Comparison of ENCODE assay signal across 23 cellular contexts in the genomic region with DNA sequence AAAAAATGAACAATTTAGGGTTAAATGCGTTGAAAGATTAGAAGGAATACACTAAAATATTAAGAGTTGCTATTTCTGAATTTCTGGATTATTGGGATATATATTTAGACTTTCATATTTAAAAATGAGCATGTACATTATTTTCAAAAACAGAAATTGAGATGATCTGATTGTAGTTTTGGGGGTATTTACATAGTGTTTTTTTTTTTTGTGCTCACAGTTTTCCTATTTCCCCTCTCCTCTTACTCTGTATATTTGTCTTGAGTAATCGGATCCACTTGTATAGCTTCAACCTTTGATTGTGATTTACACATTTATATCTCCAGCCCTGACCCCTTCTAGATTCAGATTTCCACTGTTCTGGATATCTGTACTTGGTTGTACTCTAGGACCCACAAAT. TPM values are rescaled to one million over a fixed set of nuclear protein-coding genes. Genes with fewer than 3 reads are reported as not detected.
DNase-seq lines count a peak whose midpoint lies in the region; ATAC-seq lines count a peak whose summit lies in the region.
"Had no signal": no experiment of that assay in that cellular context is flagged by ENCODE, and none has a peak within 500 bp of the region (broad histone marks: within the 10 kb centered on the region; RNA-seq: fewer than 3 reads in every experiment).

No MANE protein-coding gene starts in this region.

- CTCF ChIA-PET in CD8-positive, alpha-beta memory T cell (lab: Charles Lee) = interaction anchor here (1.8 kb wide), 1 partner anchor 49 kb away, joined by 4 read pairs; no protein-coding TSS in a partner anchor
- CTCF ChIA-PET in naive thymus-derived CD4-positive, alpha-beta T cell (lab: Charles Lee) = interaction anchor here (0.5 to 1.7 kb wide), 4 partner anchors 12 to 1079 kb away, joined by 3 to 7 read pairs (median 3); no protein-coding TSS in a partner anchor

- H3K4me3 ChIP-seq in CD8-positive, alpha-beta memory T cell (ENCODE audit: low read length) = no peak overlapping the region
- no peak overlapping the region for H3K4me3 ChIP-seq in naive thymus-derived CD4-positive, alpha-beta T cell (ENCODE audit: low read length)
- H3K4me3 ChIP-seq: BLaER1 had no signal

- POLR2A ChIA-PET in CD8-positive, alpha-beta memory T cell (lab: Charles Lee) = no interaction called here
- POLR2A ChIA-PET in naive thymus-derived CD4-positive, alpha-beta T cell (lab: Charles Lee) = interaction anchor here (0.5 to 0.6 kb wide), 2 partner anchors 15 to 603 kb away, joined by 3 read pairs; no protein-coding TSS in a partner anchor

- peak overlapping the region; percentile 0 for H3K4me3 Mint-ChIP-seq in activated T-cell treated with anti-CD3 and anti-CD28 coated beads, Interleukin-2, amount 50 U/mL, for 24 hours
- peak overlapping the region in 5 of 7 donors; percentile 2 to 37 (median 6) for H3K4me3 Mint-ChIP-seq in CD8-positive, alpha-beta memory T cell
- H3K4me3 Mint-ChIP-seq in activated T-helper 17 cell treated with anti-CD3 and anti-CD28 coated beads, Interleukin-2, amount 50 U/mL, for 72 hours = no peak overlapping the region
- H3K4me3 Mint-ChIP-seq in naive thymus-derived CD4-positive, alpha-beta T cell = peak overlapping the region in 5 of 10 donors; percentile 8 to 65 (median 56)
- H3K4me3 Mint-ChIP-seq: activated naive CD8-positive, alpha-beta T cell treated with anti-CD3 and anti-CD28 coated beads, Interleukin-2, amount 10 ng/mL, durations not matched to agents 7 days and 5 days; memory B cell had no signal

- intact Hi-C loops in naive thymus-derived CD4-positive, alpha-beta T cell (cut with micrococcal nuclease) = loop anchor here (10.0 kb wide), 2 partner anchors 348 to 518 kb away; no protein-coding TSS in a partner anchor

- H3K9me3 Mint-ChIP-seq in activated T-cell treated with anti-CD3 and anti-CD28 coated beads, Interleukin-2, amount 50 U/mL, for 24 hours = no peaks in the 10 kb centered on the region
- no peaks in the 10 kb centered on the region for H3K9me3 Mint-ChIP-seq in CD8-positive, alpha-beta memory T cell
- no peaks in the 10 kb centered on the region for H3K9me3 Mint-ChIP-seq in activated T-helper 17 cell treated with anti-CD3 and anti-CD28 coated beads, Interleukin-2, amount 50 U/mL, for 72 hours
- peaks cover 0 to 1% (median 0%) of the 10 kb centered on the region in 11 donors for H3K9me3 Mint-ChIP-seq in naive thymus-derived CD4-positive, alpha-beta T cell
- H3K9me3 Mint-ChIP-seq: activated naive CD8-positive, alpha-beta T cell treated with anti-CD3 and anti-CD28 coated beads, Interleukin-2, amount 10 ng/mL, durations not matched to agents 7 days and 5 days; memory B cell had no signal

- H3K4me1 Mint-ChIP-seq in activated T-cell treated with anti-CD3 and anti-CD28 coated beads, Interleukin-2, amount 50 U/mL, for 24 hours (ENCODE audit: low read depth) = peaks cover 46% of the 10 kb centered on the region
- peaks cover 35 to 39% (median 38%) of the 10 kb centered on the region in 3 donors for H3K4me1 Mint-ChIP-seq in CD8-positive, alpha-beta memory T cell
- peaks cover 34% of the 10 kb centered on the region for H3K4me1 Mint-ChIP-seq in activated T-helper 17 cell treated with anti-CD3 and anti-CD28 coated beads, Interleukin-2, amount 50 U/mL, for 72 hours
- peaks cover 36 to 62% (median 39%) of the 10 kb centered on the region in 7 donors for H3K4me1 Mint-ChIP-seq in naive thymus-derived CD4-positive, alpha-beta T cell

- H3K36me3 ChIP-seq in CD8-positive, alpha-beta memory T cell (ENCODE audit: insufficient read depth, low read length) = no peaks in the 10 kb centered on the region
- H3K36me3 ChIP-seq in naive thymus-derived CD4-positive, alpha-beta T cell (ENCODE audit: control insufficient read depth in 2 of 3, insufficient read depth in 3 of 3, low read length in 3 of 3) = peaks cover 0 to 4% (median 0%) of the 10 kb centered on the region in 3 experiments

- H3K36me3 Mint-ChIP-seq in activated T-cell treated with anti-CD3 and anti-CD28 coated beads, Interleukin-2, amount 50 U/mL, for 24 hours (ENCODE audit: low read depth) = peaks cover 4% of the 10 kb centered on the region
- peaks cover 0 to 2% (median 0%) of the 10 kb centered on the region in 3 donors for H3K36me3 Mint-ChIP-seq in CD8-positive, alpha-beta memory T cell
- H3K36me3 Mint-ChIP-seq in activated T-helper 17 cell treated with anti-CD3 and anti-CD28 coated beads, Interleukin-2, amount 50 U/mL, for 72 hours (ENCODE audit: low read depth) = peaks cover 7% of the 10 kb centered on the region
- H3K36me3 Mint-ChIP-seq in naive thymus-derived CD4-positive, alpha-beta T cell = no peaks in the 10 kb centered on the region

- no peak for ATAC-seq in activated T-helper 17 cell treated with anti-CD3 and anti-CD28 coated beads, Interleukin-2, amount 50 U/mL, for 72 hours (replicated peaks)
- ATAC-seq in naive thymus-derived CD4-positive, alpha-beta T cell = no peak
- ATAC-seq: HCT116 had no signal

- H3K9me3 ChIP-seq in CD8-positive, alpha-beta memory T cell (ENCODE audit: low read length) = no peaks in the 10 kb centered on the region
- H3K9me3 ChIP-seq in naive thymus-derived CD4-positive, alpha-beta T cell (ENCODE audit: control insufficient read depth in 2 of 3, low read length in 3 of 3) = no peaks in the 10 kb centered on the region

- no peaks in the 10 kb centered on the region for H3K27me3 Mint-ChIP-seq in activated T-cell treated with anti-CD3 and anti-CD28 coated beads, Interleukin-2, amount 50 U/mL, for 24 hours
- H3K27me3 Mint-ChIP-seq in CD8-positive, alpha-beta memory T cell = no peaks in the 10 kb centered on the region
- no peaks in the 10 kb centered on the region for H3K27me3 Mint-ChIP-seq in activated T-helper 17 cell treated with anti-CD3 and anti-CD28 coated beads, Interleukin-2, amount 50 U/mL, for 72 hours
- H3K27me3 Mint-ChIP-seq in naive thymus-derived CD4-positive, alpha-beta T cell = no peaks in the 10 kb centered on the region
- H3K27me3 Mint-ChIP-seq: activated naive CD8-positive, alpha-beta T cell treated with anti-CD3 and anti-CD28 coated beads, Interleukin-2, amount 10 ng/mL, durations not matched to agents 7 days and 5 days; memory B cell had no signal

- no peaks in the 10 kb centered on the region for H3K27me3 ChIP-seq in CD8-positive, alpha-beta memory T cell (ENCODE audit: insufficient read depth, low read length, poor library complexity, severe bottlenecking)
- H3K27me3 ChIP-seq in naive thymus-derived CD4-positive, alpha-beta T cell (ENCODE audit: control insufficient read depth in 2 of 2, insufficient read depth in 2 of 2, low read length in 2 of 2) = no peaks in the 10 kb centered on the region
- H3K27me3 ChIP-seq: BLaER1 had no signal

- peaks cover 80% of the 10 kb centered on the region for H3K4me1 ChIP-seq in CD8-positive, alpha-beta memory T cell (ENCODE audit: insufficient read depth, low read length)
- peaks cover 44 to 63% of the 10 kb centered on the region in 2 donors for H3K4me1 ChIP-seq in naive thymus-derived CD4-positive, alpha-beta T cell (ENCODE audit: control insufficient read depth in 2 of 2, insufficient read depth in 2 of 2, low read length in 2 of 2)

- peak overlapping the region; percentile 50 for H3K27ac Mint-ChIP-seq in activated T-cell treated with anti-CD3 and anti-CD28 coated beads, Interleukin-2, amount 50 U/mL, for 24 hours
- H3K27ac Mint-ChIP-seq in CD8-positive, alpha-beta memory T cell = peak overlapping the region in 6 of 8 donors; percentile 9 to 85 (median 66)
- peak overlapping the region; percentile 1 for H3K27ac Mint-ChIP-seq in activated T-helper 17 cell treated with anti-CD3 and anti-CD28 coated beads, Interleukin-2, amount 50 U/mL, for 72 hours
- peak overlapping the region in 5 of 9 donors; percentile 13 to 46 (median 44) for H3K27ac Mint-ChIP-seq in naive thymus-derived CD4-positive, alpha-beta T cell
- H3K27ac Mint-ChIP-seq: activated naive CD8-positive, alpha-beta T cell treated with anti-CD3 and anti-CD28 coated beads, Interleukin-2, amount 10 ng/mL, durations not matched to agents 7 days and 5 days; memory B cell had no signal

- no peak overlapping the region for H3K27ac ChIP-seq in CD8-positive, alpha-beta memory T cell (ENCODE audit: low read depth, low read length)
- no peak overlapping the region for H3K27ac ChIP-seq in naive thymus-derived CD4-positive, alpha-beta T cell (ENCODE audit: low read depth, low read length)
- H3K27ac ChIP-seq: BLaER1 had no signal

- no peak for DNase-seq in activated T-cell treated with anti-CD3 and anti-CD28 coated beads, Interleukin-2, amount 50 U/mL, for 24 hours
- no peak for DNase-seq in activated T-cell treated with anti-CD3 and anti-CD28 coated beads, Interleukin-2, amount 50 U/mL, for 48 hours
- DNase-seq in CD8-positive, alpha-beta memory T cell = no peak
- no peak for DNase-seq in naive thymus-derived CD4-positive, alpha-beta T cell
- DNase-seq in NCI-H345 treated with DMSO at 0.1 percent for 48 hours (lab: John Stamatoyannopoulos, UW; ENCODE audit: unreplicated experiment) (no peak), NCI-H774 (lab: John Stamatoyannopoulos, UW) (no peak), EL (no peak)
- DNase-seq: ACHN; activated CD4-positive, CD25-positive, alpha-beta regulatory T cell; activated naive CD8-positive, alpha-beta T cell treated with anti-CD3 and anti-CD28 coated beads, Interleukin-2, amount 10 ng/mL, durations not matched to agents 7 days and 5 days; cerebellar nuclear complex; head of caudate nucleus; Karpas-422; NCI-H187; NCI-H345; NK-92 treated with Interleukin-12 subunit alpha and Interleukin-12 subunit beta, amount 100 ng/mL, for 24 hours; SIG-M5; stimulated activated CD4-positive, alpha-beta T cell treated with anti-CD3 and anti-CD28 coated beads, Interleukin-4, amount 100 ng/mL, for 4 hours; stimulated activated naive CD4-positive, alpha-beta T cell had no signal

RNA-seq across cellular contexts. Expression of gene USP47, which starts 5.3 kb away (rescaled TPM):
- 10 to 100 TPM; 47.0 to 50.2 TPM for total RNA-seq in CD8-positive, alpha-beta memory T cell
- 53.8 TPM for polyA plus RNA-seq in CD8-positive, alpha-beta memory T cell
- 10 to 100 TPM; 37.1 to 58.2 TPM for total RNA-seq in activated T-helper 17 cell treated with anti-CD3 and anti-CD28 coated beads, Interleukin-2, amount 50 U/mL, for 72 hours
- 10 to 100 TPM; 45.6 to 71.8 (median 59.1) TPM for total RNA-seq in naive thymus-derived CD4-positive, alpha-beta T cell
- 10 to 100 TPM; 42.1 to 72.4 TPM for polyA plus RNA-seq in naive thymus-derived CD4-positive, alpha-beta T cell

Comparison
In these comparisons a context has a peak if more than half of its experiments do, and no peak if none do; other contexts are left out.
1. H3K27ac Mint-ChIP-seq: peak in every context shown above with its lines; median percentile 66 in CD8-positive, alpha-beta memory T cell; 50 in activated T-cell treated with anti-CD3 and anti-CD28 coated beads, Interleukin-2, amount 50 U/mL, for 24 hours; 44 in naive thymus-derived CD4-positive, alpha-beta T cell; 1 in activated T-helper 17 cell treated with anti-CD3 and anti-CD28 coated beads, Interleukin-2, amount 50 U/mL, for 72 hours.